Comparison of ENCODE assay signal across 19 cellular contexts in the genomic region with DNA sequence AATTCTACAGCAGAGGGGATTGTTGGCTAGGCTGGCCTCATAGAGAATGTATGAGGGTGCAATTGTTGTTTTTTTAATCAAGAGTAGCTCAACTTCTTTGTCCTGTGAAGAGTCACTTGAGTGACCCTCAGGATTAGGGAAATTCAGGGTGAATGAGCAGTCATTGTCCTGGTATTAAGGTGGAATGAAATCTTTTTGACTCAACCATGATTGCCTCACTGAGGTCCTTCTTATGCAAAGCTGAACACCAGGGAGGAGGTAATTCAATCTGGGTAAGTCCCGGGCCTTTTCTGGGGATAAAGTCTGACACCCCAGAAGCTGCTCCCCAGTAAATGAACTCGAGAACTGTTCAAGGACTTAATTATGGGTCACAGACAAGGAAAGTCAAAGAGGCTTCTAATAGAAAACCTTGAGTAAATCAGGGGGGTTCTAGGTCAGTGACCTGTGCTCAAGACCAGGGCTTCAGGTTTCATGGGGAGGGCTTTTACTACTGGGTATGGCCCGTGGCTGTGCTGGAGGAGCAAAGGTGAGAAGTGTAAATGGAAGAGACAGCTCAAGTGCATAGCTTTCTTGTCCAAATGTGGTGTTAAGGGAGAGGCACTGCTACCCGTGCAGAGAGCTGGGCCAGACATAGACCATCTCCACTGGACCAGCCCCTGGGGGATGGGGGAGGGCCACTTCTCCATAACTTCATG. TPM values are rescaled to one million over a fixed set of nuclear protein-coding genes. Genes with fewer than 3 reads are reported as not detected.
DNase-seq lines count a peak whose midpoint lies in the region; ATAC-seq, FAIRE-seq and TF ChIP-seq lines count a peak whose summit lies in the region.
"Had no signal": no experiment of that assay in that cellular context is flagged by ENCODE, and none has a peak within 500 bp of the region (broad histone marks: within the 10 kb centered on the region; RNA-seq: fewer than 3 reads in every experiment).

No MANE protein-coding gene starts in this region.

- DNase-seq in adipocyte (ENCODE audit: low read depth) = peak; percentile 25
- no peak for DNase-seq in upper lobe of right lung
- DNase-seq in RPMI8226 = no peak
- DNase-seq in kidney = no peak
- DNase-seq: BE2C; CD8-positive, alpha-beta T cell; DND-41; GDM1; MV-4-11; NCI-H1417 treated with DMSO at 0.1 percent for 48 hours; NCI-H510A; NCI-H82; SJCRH30 had no signal

- H3K27ac ChIP-seq in HUES6 (ENCODE audit: low read depth, low read length) (peak overlapping the region; percentile 54; the same call in 1 of the 2 replicates), iPS-20b (ENCODE audit: low read length) (peak overlapping the region; percentile 65), upper lobe of right lung (no peak overlapping the region), kidney (ENCODE audit: low read depth in 2 of 2, low read length in 2 of 2) (no peak overlapping the region)
- H3K27ac ChIP-seq: RWPE1, SJCRH30 had no signal

- H3K36me3 ChIP-seq in HUES6 (ENCODE audit: control insufficient read depth, insufficient read depth, low read length) (no peaks in the 10 kb centered on the region), adipocyte (ENCODE audit: control insufficient read depth, insufficient read depth, low read length, severe bottlenecking) (no peaks in the 10 kb centered on the region), iPS-20b (ENCODE audit: insufficient read depth, low read depth, low read length) (no peaks in the 10 kb centered on the region), upper lobe of right lung (no peaks in the 10 kb centered on the region), kidney (ENCODE audit: control insufficient read depth in 1 of 2, insufficient read depth in 2 of 2, low read length in 2 of 2) (no peaks in the 10 kb centered on the region)
- H3K36me3 ChIP-seq: BE2C, SJCRH30 had no signal

- no peak for FAIRE-seq in kidney (lab: Jason Lieb, UNC)
- FAIRE-seq: GM12892, H54 had no signal

- peaks cover 14% of the 10 kb centered on the region; the same call in 1 of the 2 replicates for H3K4me1 ChIP-seq in HUES6 (ENCODE audit: control insufficient read depth, insufficient read depth, low read length)
- H3K4me1 ChIP-seq in adipocyte (ENCODE audit: control insufficient read depth, insufficient read depth, low read length) = peaks cover 9% of the 10 kb centered on the region
- H3K4me1 ChIP-seq in iPS-20b (ENCODE audit: insufficient read depth, low read length) = peaks cover 19% of the 10 kb centered on the region
- H3K4me1 ChIP-seq in upper lobe of right lung = no peaks in the 10 kb centered on the region
- H3K4me1 ChIP-seq in kidney (ENCODE audit: control insufficient read depth in 1 of 2, insufficient read depth in 1 of 2, low read depth in 1 of 2, low read length in 2 of 2) = no peaks in the 10 kb centered on the region
- H3K4me1 ChIP-seq: BE2C had no signal

- H3K27me3 ChIP-seq in HUES6 (ENCODE audit: control insufficient read depth, insufficient read depth, low read length) (no peaks in the 10 kb centered on the region), adipocyte (replicated peaks; ENCODE audit: control insufficient read depth, insufficient read depth, low read length) (no peaks in the 10 kb centered on the region), iPS-20b (ENCODE audit: insufficient read depth, low read length) (no peaks in the 10 kb centered on the region), upper lobe of right lung (no peaks in the 10 kb centered on the region)
- H3K27me3 ChIP-seq: SJCRH30 had no signal

- intact Hi-C loops in upper lobe of right lung (cut with DNase I) = no loop called here
- intact Hi-C loops in kidney (cut with DNase I) = no loop called here

- ATAC-seq in upper lobe of right lung (peak; percentile 21), HG02571 (IDR thresholded peaks at IDR 0.05; ENCODE audit: unreplicated experiment) (no peak)
- ATAC-seq: CD8-positive, alpha-beta T cell had no signal

- H3K9ac ChIP-seq in HUES6 (ENCODE audit: low read length) (no peak overlapping the region), adipocyte (ENCODE audit: low read length) (no peak overlapping the region), iPS-20b (ENCODE audit: low read depth, low read length) (no peak overlapping the region), kidney (ENCODE audit: low read length in 2 of 2) (no peak overlapping the region)

- TF ChIP-seq CTCF in upper lobe of right lung (IDR thresholded peaks at IDR 0.05) = no peak
- no peak for TF ChIP-seq CTCF in kidney (IDR thresholded peaks at IDR 0.05; ENCODE audit: borderline replicate concordance, extremely low read depth, insufficient read depth)

- H3K4me3 ChIP-seq in HUES6 (ENCODE audit: low read depth, low read length) (no peak overlapping the region), adipocyte (ENCODE audit: low read length) (no peak overlapping the region), iPS-20b (ENCODE audit: low read length) (peak overlapping the region; percentile 1), upper lobe of right lung (no peak overlapping the region), kidney (ENCODE audit: low read length in 2 of 2) (no peak overlapping the region)
- H3K4me3 ChIP-seq: SJCRH30 had no signal

- H3K9me3 ChIP-seq in HUES6 (ENCODE audit: control insufficient read depth, insufficient read depth, low read depth, low read length) = peaks cover 24% of the 10 kb centered on the region
- no peaks in the 10 kb centered on the region for H3K9me3 ChIP-seq in adipocyte (ENCODE audit: control insufficient read depth, low read length)
- H3K9me3 ChIP-seq in iPS-20b (ENCODE audit: insufficient read depth, low read depth, low read length) = peaks cover 23% of the 10 kb centered on the region
- H3K9me3 ChIP-seq in upper lobe of right lung = no peaks in the 10 kb centered on the region
- no peaks in the 10 kb centered on the region for H3K9me3 ChIP-seq in kidney (ENCODE audit: control insufficient read depth in 1 of 2, low read length in 2 of 2)
- H3K9me3 ChIP-seq: BE2C, SJCRH30 had no signal

RNA-seq across cellular contexts. Expression of gene ZBTB24, which starts 25.3 kb away (rescaled TPM):
- total RNA-seq in upper lobe of right lung = 8.5 TPM
- 12.0 TPM for total RNA-seq in kidney
- 3.1 TPM for polyA plus RNA-seq in kidney (ENCODE audit: insufficient read depth, low read depth, low replicate concordance)

RNA-seq across cellular contexts. Expression of gene MICAL1, which starts 52.7 kb away (rescaled TPM):
- 53.6 TPM for total RNA-seq in upper lobe of right lung
- total RNA-seq in kidney = 38.7 TPM
- 13.7 TPM for polyA plus RNA-seq in kidney (ENCODE audit: insufficient read depth, low read depth, low replicate concordance)

Comparison
In these comparisons a context has a peak if more than half of its experiments do, and no peak if none do; other contexts are left out.
1. H3K27ac ChIP-seq: peak in HUES6 (single experiment) and iPS-20b (single experiment); none in upper lobe of right lung (single experiment) and kidney (0 of 2).